Comparison of ENCODE assay signal across 2 cellular contexts in the genomic region with DNA sequence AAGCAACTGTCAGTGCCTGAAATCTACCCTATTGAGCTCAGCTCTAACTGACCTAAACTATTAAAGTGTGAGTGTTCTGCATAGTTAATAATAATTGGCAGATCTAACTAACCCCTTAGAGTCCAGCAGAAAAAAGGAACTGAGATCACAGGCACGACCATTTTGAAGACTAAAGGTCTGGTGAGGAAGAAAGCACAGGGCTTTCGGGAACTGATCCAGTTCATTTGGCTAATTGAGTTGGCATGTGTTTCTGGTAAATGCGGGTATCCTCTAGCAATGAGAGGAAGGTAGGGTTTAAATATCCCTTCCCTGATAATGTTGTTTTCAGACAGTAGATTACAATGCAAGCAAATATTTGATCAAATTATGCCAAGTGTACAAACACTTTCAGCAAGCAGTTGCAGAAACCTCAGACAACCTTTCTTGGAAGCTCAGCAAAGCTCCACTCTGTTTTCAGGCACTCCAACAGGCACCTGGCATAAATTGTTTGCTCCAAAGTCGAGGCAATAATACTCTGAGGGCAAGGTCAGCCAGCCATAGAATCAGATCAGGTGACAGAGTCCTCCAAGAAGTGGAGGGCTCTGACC.
A peak's percentile ranks its signal among the peaks of the same experiment; 100 is the strongest.
TF ChIP-seq lines count a peak whose summit lies in the region.

No MANE protein-coding gene starts in this region.

TF ChIP-seq in liver, 16 proteins besides CTCF, POLR2A, EP300 and RAD21:
- TF ChIP-seq EGR1 (IDR thresholded peaks at IDR 0.05; ENCODE audit: low read depth in 2 of 2) (no peak), GABPA (IDR thresholded peaks at IDR 0.05 in 1 of 2, conservative IDR thresholded peaks at IDR 0.05 in 1 of 2) (no peak), FOXA1 (IDR thresholded peaks at IDR 0.05) (no peak), HNF4G (IDR thresholded peaks at IDR 0.05) (peak; percentile 13), SP1 (IDR thresholded peaks at IDR 0.05) (peak; percentile 60), TAF1 (conservative IDR thresholded peaks at IDR 0.05) (no peak), NR2F2 (IDR thresholded peaks at IDR 0.05) (no peak), RXRA (IDR thresholded peaks at IDR 0.05) (peak; percentile 85 to 91), YY1 (IDR thresholded peaks at IDR 0.05) (peak; percentile 72), FOXA2 (IDR thresholded peaks at IDR 0.05) (peak; percentile 43), HNF4A (conservative IDR thresholded peaks at IDR 0.05) (peak; percentile 80 to 86), JUND (IDR thresholded peaks at IDR 0.05) (peak in 1 of 2 donors; percentile 73)
- TF ChIP-seq, protein P1, sequence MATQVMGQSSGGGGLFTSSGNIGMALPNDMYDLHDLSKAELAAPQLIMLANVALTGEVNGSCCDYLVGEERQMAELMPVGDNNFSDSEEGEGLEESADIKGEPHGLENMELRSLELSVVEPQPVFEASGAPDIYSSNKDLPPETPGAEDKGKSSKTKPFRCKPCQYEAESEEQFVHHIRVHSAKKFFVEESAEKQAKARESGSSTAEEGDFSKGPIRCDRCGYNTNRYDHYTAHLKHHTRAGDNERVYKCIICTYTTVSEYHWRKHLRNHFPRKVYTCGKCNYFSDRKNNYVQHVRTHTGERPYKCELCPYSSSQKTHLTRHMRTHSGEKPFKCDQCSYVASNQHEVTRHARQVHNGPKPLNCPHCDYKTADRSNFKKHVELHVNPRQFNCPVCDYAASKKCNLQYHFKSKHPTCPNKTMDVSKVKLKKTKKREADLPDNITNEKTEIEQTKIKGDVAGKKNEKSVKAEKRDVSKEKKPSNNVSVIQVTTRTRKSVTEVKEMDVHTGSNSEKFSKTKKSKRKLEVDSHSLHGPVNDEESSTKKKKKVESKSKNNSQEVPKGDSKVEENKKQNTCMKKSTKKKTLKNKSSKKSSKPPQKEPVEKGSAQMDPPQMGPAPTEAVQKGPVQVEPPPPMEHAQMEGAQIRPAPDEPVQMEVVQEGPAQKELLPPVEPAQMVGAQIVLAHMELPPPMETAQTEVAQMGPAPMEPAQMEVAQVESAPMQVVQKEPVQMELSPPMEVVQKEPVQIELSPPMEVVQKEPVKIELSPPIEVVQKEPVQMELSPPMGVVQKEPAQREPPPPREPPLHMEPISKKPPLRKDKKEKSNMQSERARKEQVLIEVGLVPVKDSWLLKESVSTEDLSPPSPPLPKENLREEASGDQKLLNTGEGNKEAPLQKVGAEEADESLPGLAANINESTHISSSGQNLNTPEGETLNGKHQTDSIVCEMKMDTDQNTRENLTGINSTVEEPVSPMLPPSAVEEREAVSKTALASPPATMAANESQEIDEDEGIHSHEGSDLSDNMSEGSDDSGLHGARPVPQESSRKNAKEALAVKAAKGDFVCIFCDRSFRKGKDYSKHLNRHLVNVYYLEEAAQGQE (IDR thresholded peaks at IDR 0.05): peak; percentile 42
- TF ChIP-seq, protein P2, sequence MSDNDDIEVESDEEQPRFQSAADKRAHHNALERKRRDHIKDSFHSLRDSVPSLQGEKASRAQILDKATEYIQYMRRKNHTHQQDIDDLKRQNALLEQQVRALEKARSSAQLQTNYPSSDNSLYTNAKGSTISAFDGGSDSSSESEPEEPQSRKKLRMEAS (IDR thresholded peaks at IDR 0.05): peak; percentile 60
- TF ChIP-seq, protein P3, sequence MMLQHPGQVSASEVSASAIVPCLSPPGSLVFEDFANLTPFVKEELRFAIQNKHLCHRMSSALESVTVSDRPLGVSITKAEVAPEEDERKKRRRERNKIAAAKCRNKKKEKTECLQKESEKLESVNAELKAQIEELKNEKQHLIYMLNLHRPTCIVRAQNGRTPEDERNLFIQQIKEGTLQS (IDR thresholded peaks at IDR 0.05): no peak
- TF ChIP-seq, protein P4, sequence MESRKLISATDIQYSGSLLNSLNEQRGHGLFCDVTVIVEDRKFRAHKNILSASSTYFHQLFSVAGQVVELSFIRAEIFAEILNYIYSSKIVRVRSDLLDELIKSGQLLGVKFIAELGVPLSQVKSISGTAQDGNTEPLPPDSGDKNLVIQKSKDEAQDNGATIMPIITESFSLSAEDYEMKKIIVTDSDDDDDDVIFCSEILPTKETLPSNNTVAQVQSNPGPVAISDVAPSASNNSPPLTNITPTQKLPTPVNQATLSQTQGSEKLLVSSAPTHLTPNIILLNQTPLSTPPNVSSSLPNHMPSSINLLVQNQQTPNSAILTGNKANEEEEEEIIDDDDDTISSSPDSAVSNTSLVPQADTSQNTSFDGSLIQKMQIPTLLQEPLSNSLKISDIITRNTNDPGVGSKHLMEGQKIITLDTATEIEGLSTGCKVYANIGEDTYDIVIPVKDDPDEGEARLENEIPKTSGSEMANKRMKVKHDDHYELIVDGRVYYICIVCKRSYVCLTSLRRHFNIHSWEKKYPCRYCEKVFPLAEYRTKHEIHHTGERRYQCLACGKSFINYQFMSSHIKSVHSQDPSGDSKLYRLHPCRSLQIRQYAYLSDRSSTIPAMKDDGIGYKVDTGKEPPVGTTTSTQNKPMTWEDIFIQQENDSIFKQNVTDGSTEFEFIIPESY (IDR thresholded peaks at IDR 0.05): peak; percentile 36
TF ChIP-seq in liver: peak in this region for 10.

TF ChIP-seq in HepG2, 621 proteins besides CTCF, POLR2A, EP300 and RAD21:
- no peak for TF ChIP-seq DR1 (CRISPR knock-in tag; IDR thresholded peaks at IDR 0.05)
